ENCODE assay signal across 11 cellular contexts in the genomic region with DNA sequence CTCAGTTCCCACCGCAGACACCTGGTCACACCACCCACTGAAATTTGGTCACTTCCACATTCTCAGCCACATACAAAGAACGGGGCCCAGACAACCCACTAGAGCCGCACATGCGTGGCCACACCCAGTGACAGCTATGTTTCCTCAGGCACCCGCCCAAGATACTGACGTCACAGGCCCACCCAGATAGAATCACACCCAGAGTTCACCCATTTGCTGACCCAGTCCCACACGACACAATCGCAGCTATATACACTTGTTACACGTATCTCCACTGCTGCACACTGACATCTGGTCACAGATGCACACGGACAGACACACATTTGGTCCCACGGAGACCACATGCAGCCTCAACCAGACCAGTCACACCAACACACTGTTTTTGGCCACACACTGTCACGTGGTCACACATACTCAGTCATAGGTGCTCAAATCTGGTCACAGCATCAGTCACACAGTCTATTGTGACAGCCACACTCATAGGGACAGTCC. TPM values are rescaled to one million over a fixed set of nuclear protein-coding genes. Genes with fewer than 3 reads are reported as not detected.
DNase-seq lines count a peak whose midpoint lies in the region; FAIRE-seq and TF ChIP-seq lines count a peak whose summit lies in the region.
"Had no signal": no experiment of that assay in that cellular context is flagged by ENCODE, and none has a peak within 500 bp of the region (broad histone marks: within the 10 kb centered on the region; RNA-seq: fewer than 3 reads in every experiment).

No MANE protein-coding gene starts in this region.

- no peaks in the 10 kb centered on the region for H3K9me3 Mint-ChIP-seq in Caco-2 (ENCODE audit: unreplicated experiment)
- H3K9me3 Mint-ChIP-seq: endodermal cell, nephron had no signal

- no peak overlapping the region; the same call in 1 of the 2 replicates for H3K4me3 ChIP-seq in MG63
- peak overlapping the region; percentile 18 for H3K4me3 ChIP-seq in fibroblast of mammary gland (ENCODE audit: control insufficient read depth, low read depth, low read length)
- H3K4me3 ChIP-seq in osteoblast (ENCODE audit: insufficient read depth, low read length) = peak overlapping the region; percentile 94
- H3K4me3 ChIP-seq in Caco-2 (ENCODE audit: low read depth, low read length) = no peak overlapping the region

- H2AFZ ChIP-seq in osteoblast (ENCODE audit: low read length) = no peak overlapping the region

- H3K4me2 ChIP-seq in osteoblast (ENCODE audit: insufficient read depth, low read length) = peak overlapping the region; percentile 95

- H4K20me1 ChIP-seq in osteoblast (ENCODE audit: insufficient read depth, low read length) = peaks cover 56% of the 10 kb centered on the region

- BruUV-seq in Caco-2 (replicated peaks; lab: Mats Ljungman, UMichigan) = no TSS peak

- H3K27ac Mint-ChIP-seq in Caco-2 (ENCODE audit: unreplicated experiment) = no peak overlapping the region
- H3K27ac Mint-ChIP-seq: endodermal cell, nephron had no signal

- peaks cover 22% of the 10 kb centered on the region for H3K36me3 Mint-ChIP-seq in Caco-2 (ENCODE audit: insufficient read depth, unreplicated experiment)

- H3K27me3 ChIP-seq in MG63 (no peaks in the 10 kb centered on the region), osteoblast (ENCODE audit: insufficient read depth, low read length) (no peaks in the 10 kb centered on the region), Caco-2 (replicated peaks; ENCODE audit: control insufficient read depth, insufficient read depth, low read length) (no peaks in the 10 kb centered on the region)

- peaks cover 41% of the 10 kb centered on the region for H3K79me2 ChIP-seq in osteoblast (ENCODE audit: insufficient read depth, low read length)

- peaks cover 4% of the 10 kb centered on the region for H3K4me1 Mint-ChIP-seq in Caco-2 (ENCODE audit: low read depth, unreplicated experiment)

- intact Hi-C loops in Caco-2 (cut with micrococcal nuclease; ENCODE audit: unreplicated experiment) = no loop called here

- H3K36me3 ChIP-seq in MG63 = peaks cover 61% of the 10 kb centered on the region
- H3K36me3 ChIP-seq in osteoblast (ENCODE audit: insufficient read depth, low read length) = peaks cover 37% of the 10 kb centered on the region
- H3K36me3 ChIP-seq in Caco-2 (ENCODE audit: control insufficient read depth, insufficient read depth, low read length) = no peaks in the 10 kb centered on the region

- H3K27me3 Mint-ChIP-seq in Caco-2 (ENCODE audit: insufficient read depth, unreplicated experiment) = no peaks in the 10 kb centered on the region

- H3K4me3 Mint-ChIP-seq in Caco-2 (ENCODE audit: unreplicated experiment) = no peak overlapping the region
- H3K4me3 Mint-ChIP-seq: endodermal cell, nephron had no signal

- FAIRE-seq in RCC 7860 (lab: Jason Lieb, UNC) = no peak

- POLR2A ChIA-PET in Caco-2 (lab: Charles Lee) = no interaction called here

- H3K9me3 ChIP-seq in MG63 (no peaks in the 10 kb centered on the region), osteoblast (ENCODE audit: low read depth, low read length) (no peaks in the 10 kb centered on the region), Caco-2 (no peaks in the 10 kb centered on the region)

- no peak for TF ChIP-seq CTCF in fibroblast of mammary gland (conservative IDR thresholded peaks at IDR 0.05; ENCODE audit: control insufficient read depth, insufficient read depth, low read depth, low read length)
- no peak for TF ChIP-seq CTCF in osteoblast (IDR thresholded peaks at IDR 0.05; ENCODE audit: extremely low read depth, low read depth, low read length)
- TF ChIP-seq CTCF in Caco-2 (IDR thresholded peaks at IDR 0.05; ENCODE audit: insufficient read depth in 1 of 2, low read depth in 1 of 2, low read length in 1 of 2, severe bottlenecking in 1 of 2, unreplicated experiment in 1 of 2) = no peak

- DNase-seq in AG20443 (ENCODE audit: low spot score) = peak; percentile 94
- peak; percentile 35 for DNase-seq in MG63
- peak; percentile 94 for DNase-seq in fibroblast of mammary gland (ENCODE audit: low read depth)
- peak; percentile 96 for DNase-seq in osteoblast (ENCODE audit: insufficient read length, low spot score, missing footprints)
- no peak for DNase-seq in cortex of kidney (lab: John Stamatoyannopoulos, UW)
- no peak for DNase-seq in D341Med (ENCODE audit: low spot score)
- DNase-seq in Caco-2 = no peak
- no peak for DNase-seq in RCC 7860 (ENCODE audit: low spot score)
- DNase-seq: DMS53, endodermal cell had no signal

- peak overlapping the region; percentile 46 for H3K27ac ChIP-seq in osteoblast (ENCODE audit: low read depth, low read length)

- CTCF ChIA-PET in Caco-2 (lab: Charles Lee) = no interaction called here

- H3K4me1 ChIP-seq in osteoblast (ENCODE audit: insufficient read depth, low read length) = peaks cover 23% of the 10 kb centered on the region
- peaks cover 24% of the 10 kb centered on the region for H3K4me1 ChIP-seq in Caco-2

RNA-seq across cellular contexts. Expression of a gene that starts 2.9 kb away (rescaled TPM):
- total RNA-seq in MG63 (2014; rRNA removed; shearing (Covaris generic); ENCODE audit: low replicate concordance) = 42.1 and 42.8 TPM in 2 replicates
- total RNA-seq in osteoblast (26.8 and 27.7 TPM in 2 replicates), Caco-2 (2022) (21.1 and 22.0 TPM in 2 replicates)

RNA-seq across cellular contexts. Expression of a gene that starts 29.1 kb away (rescaled TPM):
- total RNA-seq in MG63 (2014; rRNA removed; shearing (Covaris generic); ENCODE audit: low replicate concordance) = 44.6 and 462 TPM in 2 replicates
- total RNA-seq in osteoblast (32.9 and 34.2 TPM in 2 replicates), Caco-2 (2022) (30.9 and 35.7 TPM in 2 replicates)

RNA-seq across cellular contexts. Expression of a gene that starts 29.3 kb away (rescaled TPM):
- total RNA-seq in MG63 (2014; rRNA removed; shearing (Covaris generic); ENCODE audit: low replicate concordance) = 22.3 and 23.8 TPM in 2 replicates
- total RNA-seq in osteoblast (9.8 and 10.0 TPM in 2 replicates), Caco-2 (2022) (28.5 and 31.2 TPM in 2 replicates)

Comparison
In these comparisons a context has a peak if more than half of its experiments do, and no peak if none do; other contexts are left out.
1. DNase-seq: peak in AG20443 (single experiment), MG63 (single experiment), fibroblast of mammary gland (single experiment) and osteoblast (single experiment); none in cortex of kidney (single experiment), D341Med (single experiment), Caco-2 (0 of 2) and RCC 7860 (single experiment).
2. H3K4me3 ChIP-seq: peak in fibroblast of mammary gland (single experiment) and osteoblast (single experiment); none in MG63 (single experiment) and Caco-2 (single experiment).